Comparison of ENCODE assay signal across 11 cellular contexts in the genomic region with DNA sequence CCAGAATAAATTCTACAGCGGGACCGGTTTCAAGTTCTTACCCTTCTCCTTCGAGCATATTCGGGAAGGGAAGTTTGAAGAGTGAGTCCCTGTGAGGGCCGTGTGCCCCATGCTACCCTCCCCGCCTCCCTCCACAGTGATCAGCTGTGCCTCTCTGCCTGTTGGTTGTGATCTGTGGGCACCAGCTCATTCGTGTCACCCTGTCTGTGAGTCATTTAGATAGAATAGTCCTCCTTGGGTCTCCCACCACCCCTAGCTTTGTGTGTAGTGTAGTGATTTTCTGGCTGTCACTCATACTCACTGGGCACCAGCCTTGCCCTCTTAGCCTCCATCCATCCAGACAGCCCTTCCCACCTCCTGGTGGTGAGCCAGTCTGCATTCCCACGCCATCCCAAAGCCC. TPM values are rescaled to one million over a fixed set of nuclear protein-coding genes. Genes with fewer than 3 reads are reported as not detected.
DNase-seq lines count a peak whose midpoint lies in the region; ATAC-seq and TF ChIP-seq lines count a peak whose summit lies in the region.
"Had no signal": no experiment of that assay in that cellular context is flagged by ENCODE, and none has a peak within 500 bp of the region (broad histone marks: within the 10 kb centered on the region; RNA-seq: fewer than 3 reads in every experiment).

No MANE protein-coding gene starts in this region.

- H3K4me3 ChIP-seq in liver (ENCODE audit: low read depth in 1 of 3, low read length in 3 of 3) (no peak overlapping the region), SJCRH30 (no peak overlapping the region)

- H3K27ac ChIP-seq in liver (ENCODE audit: low read depth in 1 of 2, low read length in 2 of 2) (peak overlapping the region; percentile 79 to 90), SJCRH30 (no peak overlapping the region; the same call in 1 of the 2 replicates)

- H3K4me1 Mint-ChIP-seq in stimulated activated naive B cell treated with anti-CD40 and anti-IgM and Interleukin-4, amounts not matched to agents 10 μg/mL and 1 μg/mL and 100 μg/mL, for 72 hours, result peaks cover 5 to 29% of the 10 kb centered on the region in 2 donors

- H3K27me3 ChIP-seq in liver (ENCODE audit: control insufficient read depth in 4 of 4, insufficient read depth in 4 of 4, low read length in 3 of 4) (no peaks in the 10 kb centered on the region), SJCRH30 (no peaks in the 10 kb centered on the region)

- peaks cover 4 to 45% (median 25%) of the 10 kb centered on the region in 4 donors for H3K4me1 ChIP-seq in liver (ENCODE audit: control insufficient read depth in 4 of 4, insufficient read depth in 4 of 4, low read length in 3 of 4)
- H3K4me1 ChIP-seq in SJCRH30, result peaks cover 44% of the 10 kb centered on the region

- H3K36me3 ChIP-seq in liver (ENCODE audit: control insufficient read depth in 4 of 4, insufficient read depth in 3 of 4, low read depth in 1 of 4, low read length in 3 of 4), result peaks cover 0 to 3% (median under 1%) of the 10 kb centered on the region in 4 donors
- H3K36me3 ChIP-seq in SJCRH30, result 0 out of 2 replicates have a peak, but pooled peaks cover 4% of the 10 kb centered on the region

- H3K9ac ChIP-seq in liver (ENCODE audit: low read depth in 1 of 2, low read length in 2 of 2), result no peak overlapping the region

- H3K9me3 ChIP-seq in liver (ENCODE audit: control insufficient read depth in 4 of 4, low read length in 3 of 4) (no peaks in the 10 kb centered on the region), SJCRH30 (replicated peaks) (no peaks in the 10 kb centered on the region)

- no peak overlapping the region for H3K4me3 Mint-ChIP-seq in stimulated activated naive B cell treated with anti-CD40 and anti-IgM and Interleukin-4, amounts not matched to agents 10 μg/mL and 1 μg/mL and 100 μg/mL, for 72 hours
- H3K4me3 Mint-ChIP-seq: activated naive CD4-positive, alpha-beta T cell treated with anti-CD3 and anti-CD28 coated beads, Interleukin-2, amount 50 U/mL, for 24 hours had no signal

- H3K36me3 Mint-ChIP-seq in stimulated activated naive B cell treated with anti-CD40 and anti-IgM and Interleukin-4, amounts not matched to agents 10 μg/mL and 1 μg/mL and 100 μg/mL, for 72 hours, result peaks cover 54 to 63% of the 10 kb centered on the region in 2 donors

- TF ChIP-seq CTCF in liver (IDR thresholded peaks at IDR 0.05; ENCODE audit: low read depth, low read length, missing input control), result no peak

- no peaks in the 10 kb centered on the region for H3K27me3 Mint-ChIP-seq in stimulated activated naive B cell treated with anti-CD40 and anti-IgM and Interleukin-4, amounts not matched to agents 10 μg/mL and 1 μg/mL and 100 μg/mL, for 72 hours
- H3K27me3 Mint-ChIP-seq: activated naive CD4-positive, alpha-beta T cell treated with anti-CD3 and anti-CD28 coated beads, Interleukin-2, amount 50 U/mL, for 24 hours had no signal

- peak; percentile 14 for DNase-seq in HCEC 1CT
- peak; percentile 75 for DNase-seq in astrocyte of the hippocampus (ENCODE audit: low read depth, low spot score)
- no peak for DNase-seq in stimulated activated naive B cell treated with anti-CD40 and anti-IgM and Interleukin-4, amounts not matched to agents 10 μg/mL and 1 μg/mL and 100 μg/mL, for 72 hours
- no peak for DNase-seq in SJCRH30
- no peak for DNase-seq in iPS-NIHi7 (ENCODE audit: extremely low spot score)
- no peak for DNase-seq in SK-N-DZ (ENCODE audit: low spot score)
- DNase-seq in stimulated activated naive CD4-positive, alpha-beta T cell (lab: John Stamatoyannopoulos, UW), result no peak
- DNase-seq: DMS 273 treated with DMSO at 0.1 percent for 48 hours, NCI-H526 treated with DMSO at 0.1 percent for 48 hours had no signal

- no peak for ATAC-seq in stimulated activated naive B cell treated with anti-CD40 and anti-IgM and Interleukin-4, amounts not matched to agents 10 μg/mL and 1 μg/mL and 100 μg/mL, for 72 hours (replicated peaks)

- TF ChIP-seq RAD21 in liver (IDR thresholded peaks at IDR 0.05), result no peak

- H3K9me3 Mint-ChIP-seq in stimulated activated naive B cell treated with anti-CD40 and anti-IgM and Interleukin-4, amounts not matched to agents 10 μg/mL and 1 μg/mL and 100 μg/mL, for 72 hours, result no peaks in the 10 kb centered on the region
- H3K9me3 Mint-ChIP-seq: activated naive CD4-positive, alpha-beta T cell treated with anti-CD3 and anti-CD28 coated beads, Interleukin-2, amount 50 U/mL, for 24 hours had no signal

- peak overlapping the region; percentile 80 for H3K27ac Mint-ChIP-seq in stimulated activated naive B cell treated with anti-CD40 and anti-IgM and Interleukin-4, amounts not matched to agents 10 μg/mL and 1 μg/mL and 100 μg/mL, for 72 hours
- H3K27ac Mint-ChIP-seq: activated naive CD4-positive, alpha-beta T cell treated with anti-CD3 and anti-CD28 coated beads, Interleukin-2, amount 50 U/mL, for 24 hours had no signal

- 84% methylated on average over 8 of the region's 8 CpGs for WGBS in liver

TF ChIP-seq in liver, 16 proteins besides CTCF, POLR2A, EP300 and RAD21 (continues in another document):
- TF ChIP-seq FOXA2 (IDR thresholded peaks at IDR 0.05) (no peak), EGR1 (IDR thresholded peaks at IDR 0.05; ENCODE audit: low read depth in 2 of 2) (no peak), SP1 (IDR thresholded peaks at IDR 0.05) (no peak), GABPA (IDR thresholded peaks at IDR 0.05 in 1 of 2, conservative IDR thresholded peaks at IDR 0.05 in 1 of 2) (no peak), JUND (IDR thresholded peaks at IDR 0.05) (no peak), YY1 (IDR thresholded peaks at IDR 0.05) (no peak), HNF4G (IDR thresholded peaks at IDR 0.05) (no peak)
- TF ChIP-seq, protein P1, sequence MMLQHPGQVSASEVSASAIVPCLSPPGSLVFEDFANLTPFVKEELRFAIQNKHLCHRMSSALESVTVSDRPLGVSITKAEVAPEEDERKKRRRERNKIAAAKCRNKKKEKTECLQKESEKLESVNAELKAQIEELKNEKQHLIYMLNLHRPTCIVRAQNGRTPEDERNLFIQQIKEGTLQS (IDR thresholded peaks at IDR 0.05), result no peak
- TF ChIP-seq, protein P2, sequence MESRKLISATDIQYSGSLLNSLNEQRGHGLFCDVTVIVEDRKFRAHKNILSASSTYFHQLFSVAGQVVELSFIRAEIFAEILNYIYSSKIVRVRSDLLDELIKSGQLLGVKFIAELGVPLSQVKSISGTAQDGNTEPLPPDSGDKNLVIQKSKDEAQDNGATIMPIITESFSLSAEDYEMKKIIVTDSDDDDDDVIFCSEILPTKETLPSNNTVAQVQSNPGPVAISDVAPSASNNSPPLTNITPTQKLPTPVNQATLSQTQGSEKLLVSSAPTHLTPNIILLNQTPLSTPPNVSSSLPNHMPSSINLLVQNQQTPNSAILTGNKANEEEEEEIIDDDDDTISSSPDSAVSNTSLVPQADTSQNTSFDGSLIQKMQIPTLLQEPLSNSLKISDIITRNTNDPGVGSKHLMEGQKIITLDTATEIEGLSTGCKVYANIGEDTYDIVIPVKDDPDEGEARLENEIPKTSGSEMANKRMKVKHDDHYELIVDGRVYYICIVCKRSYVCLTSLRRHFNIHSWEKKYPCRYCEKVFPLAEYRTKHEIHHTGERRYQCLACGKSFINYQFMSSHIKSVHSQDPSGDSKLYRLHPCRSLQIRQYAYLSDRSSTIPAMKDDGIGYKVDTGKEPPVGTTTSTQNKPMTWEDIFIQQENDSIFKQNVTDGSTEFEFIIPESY (IDR thresholded peaks at IDR 0.05), result no peak

RNA-seq across cellular contexts. Expression of a gene that starts 15.0 kb away (rescaled TPM):
- 10 to 100 TPM; 20.5 to 37.4 TPM for total RNA-seq in liver
- polyA plus RNA-seq in liver, result 10 to 100 TPM; 15.5 to 41.2 TPM
- 20.6 and 22.2 TPM in 2 replicates for total RNA-seq in SJCRH30 (2014; rRNA removed; shearing (Covaris generic))
- polyA plus RNA-seq in SK-N-DZ (2014; cell fraction: cytosol; rRNA removed), result 44.3 and 63.8 TPM in 2 replicates
- 96.3 and 104 TPM in 2 replicates for polyA plus RNA-seq in SK-N-DZ (2014; cell fraction: nucleus; rRNA removed)

RNA-seq across cellular contexts. Expression of a gene that starts 31.7 kb away (rescaled TPM):
- 1 to 10 TPM in 1 of 2 donors, under 1 TPM in 1; 0.67 to 1.0 TPM for total RNA-seq in liver
- 1 to 10 TPM; 1.0 to 1.8 TPM for polyA plus RNA-seq in liver
- total RNA-seq in SJCRH30 (2014; rRNA removed; shearing (Covaris generic)), result 0.73 and 0.76 TPM in 2 replicates
- polyA plus RNA-seq in SK-N-DZ (2014; cell fraction: cytosol; rRNA removed), result 0.33 and 1.2 TPM in 2 replicates
- polyA plus RNA-seq in SK-N-DZ (2014; cell fraction: nucleus; rRNA removed), result 0.76 and 1.3 TPM in 2 replicates

RNA-seq across cellular contexts. Expression of a gene that starts 40.9 kb away (rescaled TPM):
- total RNA-seq in liver, result 10 to 100 TPM; 18.2 to 33.4 TPM
- polyA plus RNA-seq in liver, result 10 to 100 TPM; 70.0 to 78.1 TPM
- total RNA-seq in SJCRH30 (2014; rRNA removed; shearing (Covaris generic)), result 33.7 and 36.3 TPM in 2 replicates
- 33.3 and 40.2 TPM in 2 replicates for polyA plus RNA-seq in SK-N-DZ (2014; cell fraction: cytosol; rRNA removed)
- 89.3 TPM in 2 replicates for polyA plus RNA-seq in SK-N-DZ (2014; cell fraction: nucleus; rRNA removed)

RNA-seq across cellular contexts. Expression of a gene that starts 45.9 kb away (rescaled TPM):
- 10 to 100 TPM; 19.4 to 40.0 TPM for total RNA-seq in liver
- 10 to 100 TPM; 29.2 to 35.1 TPM for polyA plus RNA-seq in liver
- 44.5 and 48.4 TPM in 2 replicates for total RNA-seq in SJCRH30 (2014; rRNA removed; shearing (Covaris generic))
- polyA plus RNA-seq in SK-N-DZ (2014; cell fraction: cytosol; rRNA removed), result 26.7 and 32.4 TPM in 2 replicates
- polyA plus RNA-seq in SK-N-DZ (2014; cell fraction: nucleus; rRNA removed), result 75.7 and 102 TPM in 2 replicates

RNA-seq across cellular contexts. Expression of a gene that starts 56.5 kb away (rescaled TPM):
- 1 to 10 TPM; 1.3 to 3.0 TPM for total RNA-seq in liver
- polyA plus RNA-seq in liver, result under 1 TPM; 0.58 to 0.88 TPM
- total RNA-seq in SJCRH30 (2014; rRNA removed; shearing (Covaris generic)), result 23.8 and 29.7 TPM in 2 replicates
- polyA plus RNA-seq in SK-N-DZ (2014; cell fraction: cytosol; rRNA removed), result 49.3 and 53.6 TPM in 2 replicates
- 83.5 and 85.1 TPM in 2 replicates for polyA plus RNA-seq in SK-N-DZ (2014; cell fraction: nucleus; rRNA removed)

Comparison
In these comparisons a context has a peak if more than half of its experiments do, and no peak if none do; other contexts are left out.
1. DNase-seq: peak in HCEC 1CT (single experiment) and astrocyte of the hippocampus (single experiment); none in stimulated activated naive B cell treated with anti-CD40 and anti-IgM and Interleukin-4, amounts not matched to agents 10 μg/mL and 1 μg/mL and 100 μg/mL, for 72 hours (single experiment), SJCRH30 (0 of 2), iPS-NIHi7 (single experiment), SK-N-DZ (single experiment) and stimulated activated naive CD4-positive, alpha-beta T cell (0 of 6).